7 cellular contexts compared by ENCODE assay signal in the genomic region with DNA sequence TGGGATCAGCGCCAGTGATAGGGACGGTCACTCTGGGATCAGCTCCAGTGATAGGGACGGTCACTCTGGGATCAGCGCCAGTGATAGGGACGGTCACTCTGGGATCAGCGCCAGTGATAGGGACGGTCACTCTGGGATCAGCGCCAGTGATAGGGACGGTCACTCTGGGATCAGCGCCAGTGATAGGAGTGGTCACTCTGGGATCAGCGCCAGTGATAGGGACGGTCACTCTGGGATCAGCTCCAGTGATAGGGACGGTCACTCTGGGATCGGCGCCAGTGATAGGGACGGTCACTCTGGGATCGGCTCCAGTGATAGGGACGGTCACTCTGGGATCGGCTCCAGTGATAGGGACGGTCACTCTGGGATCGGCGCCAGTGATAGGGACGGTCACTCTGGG. TPM values are rescaled to one million over a fixed set of nuclear protein-coding genes. Genes with fewer than 3 reads are reported as not detected.
DNase-seq lines count a peak whose midpoint lies in the region; ATAC-seq, FAIRE-seq and TF ChIP-seq lines count a peak whose summit lies in the region.
"Not testable (repeated sequence)": the region's sequence is repeated elsewhere in the genome, so short reads cannot be mapped to it uniquely, and the experiment has no call there.

No MANE protein-coding gene starts in this region.

- TF ChIP-seq EP300 in suprapubic skin (IDR thresholded peaks at IDR 0.05) = not testable (repeated sequence)

- H3K4me1 ChIP-seq in kidney (ENCODE audit: control insufficient read depth in 1 of 2, insufficient read depth in 1 of 2, low read depth in 1 of 2, low read length in 2 of 2) = peaks cover 0 to 11% of the 10 kb centered on the region in 2 donors
- peaks cover 12% of the 10 kb centered on the region for H3K4me1 ChIP-seq in suprapubic skin
- H3K4me1 ChIP-seq in uterus = not testable (repeated sequence)

- intact Hi-C loops in Right ventricle myocardium superior (cut with DNase I) = loop anchor here (5.0 kb wide), 1 partner anchor 38 kb away; no protein-coding TSS in a partner anchor
- intact Hi-C loops in kidney (cut with DNase I); sciatic nerve (cut with DNase I); uterus (cut with DNase I; ENCODE audit: low total_unique reads): not testable (repeated sequence)

- not testable (repeated sequence) for H3K27ac ChIP-seq in kidney (ENCODE audit: low read depth in 2 of 2, low read length in 2 of 2); suprapubic skin
- H3K27ac ChIP-seq in uterus = peak overlapping the region in 1 of 2 donors; percentile 45

- FAIRE-seq in HTR-8/SVneo (lab: Jason Lieb, UNC) = peak; percentile 33
- FAIRE-seq in kidney (lab: Jason Lieb, UNC) = not testable (repeated sequence)

- H3K9me3 ChIP-seq in kidney (ENCODE audit: control insufficient read depth in 1 of 2, low read length in 2 of 2); suprapubic skin; uterus: not testable (repeated sequence)

- H3K9ac ChIP-seq in kidney (ENCODE audit: low read length in 2 of 2) = not testable (repeated sequence)

- ATAC-seq in Right ventricle myocardium superior (ENCODE audit: poor library complexity); omental fat pad (ENCODE audit: low FRiP score); sciatic nerve: not testable (repeated sequence)

- not testable (repeated sequence) for H3K36me3 ChIP-seq in kidney (ENCODE audit: control insufficient read depth in 1 of 2, insufficient read depth in 2 of 2, low read length in 2 of 2); suprapubic skin; uterus

- TF ChIP-seq POLR2A in suprapubic skin (IDR thresholded peaks at IDR 0.05); uterus (IDR thresholded peaks at IDR 0.05): not testable (repeated sequence)

- WGBS in suprapubic skin = 67% methylated on average over 9 of the region's 23 CpGs

- not testable (repeated sequence) for H3K27me3 ChIP-seq in suprapubic skin, uterus

- not testable (repeated sequence) for H3K4me3 ChIP-seq in kidney (ENCODE audit: low read length in 2 of 2); suprapubic skin; uterus

- TF ChIP-seq CTCF in kidney (IDR thresholded peaks at IDR 0.05; ENCODE audit: borderline replicate concordance, extremely low read depth, insufficient read depth); omental fat pad (IDR thresholded peaks at IDR 0.05); suprapubic skin (IDR thresholded peaks at IDR 0.05); uterus (IDR thresholded peaks at IDR 0.05): not testable (repeated sequence)

- not testable (repeated sequence) for DNase-seq in HTR-8/SVneo (ENCODE audit: insufficient read length, low spot score)
- DNase-seq in Right ventricle myocardium superior (peak; percentile 36), kidney (peak; percentile 42), omental fat pad (ENCODE audit: low spot score) (peak; percentile 20), sciatic nerve (ENCODE audit: low spot score) (peak; percentile 64), suprapubic skin (ENCODE audit: low spot score in 2 of 2) (peak; percentile 52 to 64), uterus (peak; percentile 10 to 42)

RNA-seq across cellular contexts. Expression of gene INPP5A, which starts 32.0 kb away (rescaled TPM):
- total RNA-seq in Right ventricle myocardium superior = 99.1 TPM
- 40.3 TPM for total RNA-seq in kidney
- polyA plus RNA-seq in kidney (ENCODE audit: insufficient read depth, low read depth, low replicate concordance) = 20.8 TPM
- 10 to 100 TPM; 34.1 to 49.3 (median 43.3) TPM for total RNA-seq in omental fat pad
- 54.3 TPM for total RNA-seq in sciatic nerve
- total RNA-seq in suprapubic skin = 10 to 100 TPM; 28.1 to 39.1 (median 32.3) TPM
- 100 to 1,000 TPM in 1 of 4 donors, 10 to 100 TPM in 3; 22.5 to 160 (median 93.2) TPM for total RNA-seq in uterus
